1 cellular context compared by ENCODE assay signal in the genomic region with DNA sequence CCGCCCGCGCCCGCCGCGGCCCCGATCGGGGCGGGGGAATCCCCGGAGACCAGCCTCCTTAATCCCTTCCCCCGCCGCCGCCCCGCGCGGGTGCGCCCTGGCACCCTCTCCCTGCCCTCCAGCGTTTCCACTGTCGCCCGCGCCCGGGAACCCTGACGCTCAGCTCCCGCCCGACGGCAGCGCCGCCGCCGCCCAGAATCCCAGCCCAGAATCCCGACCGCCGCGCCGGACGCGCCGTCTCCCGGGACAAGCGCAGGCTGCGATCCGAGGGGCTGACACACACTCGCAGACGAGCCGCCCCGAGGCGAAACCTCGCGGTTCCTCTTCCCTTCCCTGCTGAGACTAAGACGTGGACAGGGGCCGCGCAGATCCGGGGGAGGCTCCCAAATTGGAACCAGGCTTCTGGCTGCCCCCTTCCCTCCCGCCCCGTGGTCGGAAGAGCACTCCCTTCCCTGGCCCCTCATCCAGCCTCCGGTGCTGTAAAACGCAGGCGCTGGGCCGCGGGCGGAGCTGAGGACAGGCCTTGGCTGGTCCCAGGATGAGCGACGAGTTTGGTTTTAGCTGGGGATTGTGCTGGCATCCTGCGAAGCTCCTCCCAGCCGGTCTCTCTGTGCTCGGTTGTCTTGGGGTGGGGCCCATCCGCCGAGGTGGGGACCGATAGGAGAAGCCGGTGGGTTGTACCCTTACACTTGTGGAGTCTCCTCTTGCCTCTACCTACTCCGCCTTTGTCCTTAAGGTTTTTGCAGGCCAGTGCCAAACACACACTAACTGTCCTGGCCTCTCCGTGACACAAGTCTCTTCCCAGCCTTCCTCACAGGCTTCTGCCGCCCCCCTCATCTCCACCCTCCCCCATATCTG.
TF ChIP-seq lines count a peak whose summit lies in the region.

No MANE protein-coding gene starts in this region.

TF ChIP-seq in HEK293, 187 proteins besides CTCF, POLR2A, EP300 and RAD21 (continued from another document and continues in another):
- TF ChIP-seq ZBTB20 (tag by site-specific recombination; IDR thresholded peaks at IDR 0.05) (peak; percentile 95), ZFP37 (tag by site-specific recombination; IDR thresholded peaks at IDR 0.05) (peak; percentile 63), YY1 (tag by site-specific recombination; IDR thresholded peaks at IDR 0.05) (no peak), ZNF530 (tag by site-specific recombination; IDR thresholded peaks at IDR 0.05; ENCODE audit: low read depth) (no peak), ZNF777 (tag by site-specific recombination; IDR thresholded peaks at IDR 0.05; ENCODE audit: borderline replicate concordance) (peak; percentile 72; the same call in 1 of the 2 replicates), ZSCAN30 (tag by site-specific recombination; IDR thresholded peaks at IDR 0.05) (no peak), EGR2 (tag by site-specific recombination; IDR thresholded peaks at IDR 0.05; ENCODE audit: low read depth) (peak; percentile 47), ZNF23 (tag by site-specific recombination; IDR thresholded peaks at IDR 0.05; ENCODE audit: borderline replicate concordance) (no peak), GLIS2 (tag by site-specific recombination; IDR thresholded peaks at IDR 0.05) (peak; percentile 60), ZNF133 (tag by site-specific recombination; IDR thresholded peaks at IDR 0.05) (no peak), BCL11B (tag by site-specific recombination; IDR thresholded peaks at IDR 0.05; ENCODE audit: low read depth) (no peak), ZNF138 (tag by site-specific recombination; IDR thresholded peaks at IDR 0.05; ENCODE audit: borderline replicate concordance) (no peak), ZNF221 (tag by site-specific recombination; IDR thresholded peaks at IDR 0.05; ENCODE audit: borderline replicate concordance) (no peak), ZNF664 (tag by site-specific recombination; IDR thresholded peaks at IDR 0.05) (no peak), ZNF157 (tag by site-specific recombination; IDR thresholded peaks at IDR 0.05) (no peak), ZNF426 (tag by site-specific recombination; IDR thresholded peaks at IDR 0.05) (no peak), KLF8 (tag by site-specific recombination; IDR thresholded peaks at IDR 0.05) (peak; percentile 75), MEIS1 (CRISPR knock-in tag; IDR thresholded peaks at IDR 0.05; ENCODE audit: borderline replicate concordance) (no peak), WT1 (tag by site-specific recombination; IDR thresholded peaks at IDR 0.05) (no peak), ZNF391 (tag by site-specific recombination; IDR thresholded peaks at IDR 0.05; ENCODE audit: borderline replicate concordance, low read depth) (peak; percentile 21; the same call in 1 of the 2 replicates), ZNF677 (tag by site-specific recombination; IDR thresholded peaks at IDR 0.05) (no peak), GLI4 (tag by site-specific recombination; IDR thresholded peaks at IDR 0.05) (no peak), SP7 (tag by site-specific recombination; IDR thresholded peaks at IDR 0.05) (peak; percentile 31; the same call in 1 of the 2 replicates), ZNF10 (tag by site-specific recombination; IDR thresholded peaks at IDR 0.05) (0 out of 2 replicates have a peak, but pooled peaks have one; percentile 4), SCRT1 (tag by site-specific recombination; IDR thresholded peaks at IDR 0.05; ENCODE audit: borderline replicate concordance) (peak; percentile 30; the same call in 1 of the 2 replicates), ZNF610 (tag by site-specific recombination; IDR thresholded peaks at IDR 0.05; ENCODE audit: borderline replicate concordance) (no peak), ZNF596 (tag by site-specific recombination; IDR thresholded peaks at IDR 0.05) (no peak), ZNF785 (tag by site-specific recombination; IDR thresholded peaks at IDR 0.05) (0 out of 2 replicates have a peak, but pooled peaks have one; percentile 9), ZNF350 (tag by site-specific recombination; IDR thresholded peaks at IDR 0.05) (no peak), KLF7 (tag by site-specific recombination; IDR thresholded peaks at IDR 0.05; ENCODE audit: borderline replicate concordance) (0 out of 2 replicates have a peak, but pooled peaks have one; percentile 9), SETDB1 (IDR thresholded peaks at IDR 0.05; ENCODE audit: insufficient read length, low read length) (no peak), ZNF626 (tag by site-specific recombination; IDR thresholded peaks at IDR 0.05) (no peak)
- TF ChIP-seq, protein P1, sequence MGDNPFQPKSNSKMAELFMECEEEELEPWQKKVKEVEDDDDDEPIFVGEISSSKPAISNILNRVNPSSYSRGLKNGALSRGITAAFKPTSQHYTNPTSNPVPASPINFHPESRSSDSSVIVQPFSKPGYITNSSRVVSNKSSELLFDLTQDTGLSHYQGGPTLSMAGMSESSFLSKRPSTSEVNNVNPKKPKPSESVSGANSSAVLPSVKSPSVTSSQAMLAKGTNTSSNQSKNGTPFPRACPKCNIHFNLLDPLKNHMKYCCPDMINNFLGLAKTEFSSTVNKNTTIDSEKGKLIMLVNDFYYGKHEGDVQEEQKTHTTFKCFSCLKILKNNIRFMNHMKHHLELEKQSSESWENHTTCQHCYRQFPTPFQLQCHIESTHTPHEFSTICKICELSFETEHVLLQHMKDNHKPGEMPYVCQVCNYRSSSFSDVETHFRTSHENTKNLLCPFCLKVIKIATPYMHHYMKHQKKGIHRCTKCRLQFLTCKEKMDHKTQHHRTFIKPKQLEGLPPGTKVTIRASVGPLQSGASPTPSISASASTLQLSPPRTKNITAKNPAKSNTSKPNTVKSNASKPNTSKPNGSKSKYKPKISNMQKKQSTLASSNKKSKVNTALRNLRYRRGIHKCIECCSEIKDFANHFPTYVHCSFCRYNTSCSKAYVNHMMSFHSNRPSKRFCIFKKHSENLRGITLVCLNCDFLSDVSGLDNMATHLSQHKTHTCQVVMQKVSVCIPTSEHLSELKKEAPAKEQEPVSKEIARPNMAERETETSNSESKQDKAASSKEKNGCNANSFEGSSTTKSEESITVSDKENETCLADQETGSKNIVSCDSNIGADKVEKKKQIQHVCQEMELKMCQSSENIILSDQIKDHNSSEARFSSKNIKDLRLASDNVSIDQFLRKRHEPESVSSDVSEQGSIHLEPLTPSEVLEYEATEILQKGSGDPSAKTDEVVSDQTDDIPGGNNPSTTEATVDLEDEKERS (tag by site-specific recombination; IDR thresholded peaks at IDR 0.05) = no peak
- TF ChIP-seq, protein P2, sequence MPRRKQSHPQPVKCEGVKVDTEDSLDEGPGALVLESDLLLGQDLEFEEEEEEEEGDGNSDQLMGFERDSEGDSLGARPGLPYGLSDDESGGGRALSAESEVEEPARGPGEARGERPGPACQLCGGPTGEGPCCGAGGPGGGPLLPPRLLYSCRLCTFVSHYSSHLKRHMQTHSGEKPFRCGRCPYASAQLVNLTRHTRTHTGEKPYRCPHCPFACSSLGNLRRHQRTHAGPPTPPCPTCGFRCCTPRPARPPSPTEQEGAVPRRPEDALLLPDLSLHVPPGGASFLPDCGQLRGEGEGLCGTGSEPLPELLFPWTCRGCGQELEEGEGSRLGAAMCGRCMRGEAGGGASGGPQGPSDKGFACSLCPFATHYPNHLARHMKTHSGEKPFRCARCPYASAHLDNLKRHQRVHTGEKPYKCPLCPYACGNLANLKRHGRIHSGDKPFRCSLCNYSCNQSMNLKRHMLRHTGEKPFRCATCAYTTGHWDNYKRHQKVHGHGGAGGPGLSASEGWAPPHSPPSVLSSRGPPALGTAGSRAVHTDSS (tag by site-specific recombination; IDR thresholded peaks at IDR 0.05) = no peak
- TF ChIP-seq, protein P3, sequence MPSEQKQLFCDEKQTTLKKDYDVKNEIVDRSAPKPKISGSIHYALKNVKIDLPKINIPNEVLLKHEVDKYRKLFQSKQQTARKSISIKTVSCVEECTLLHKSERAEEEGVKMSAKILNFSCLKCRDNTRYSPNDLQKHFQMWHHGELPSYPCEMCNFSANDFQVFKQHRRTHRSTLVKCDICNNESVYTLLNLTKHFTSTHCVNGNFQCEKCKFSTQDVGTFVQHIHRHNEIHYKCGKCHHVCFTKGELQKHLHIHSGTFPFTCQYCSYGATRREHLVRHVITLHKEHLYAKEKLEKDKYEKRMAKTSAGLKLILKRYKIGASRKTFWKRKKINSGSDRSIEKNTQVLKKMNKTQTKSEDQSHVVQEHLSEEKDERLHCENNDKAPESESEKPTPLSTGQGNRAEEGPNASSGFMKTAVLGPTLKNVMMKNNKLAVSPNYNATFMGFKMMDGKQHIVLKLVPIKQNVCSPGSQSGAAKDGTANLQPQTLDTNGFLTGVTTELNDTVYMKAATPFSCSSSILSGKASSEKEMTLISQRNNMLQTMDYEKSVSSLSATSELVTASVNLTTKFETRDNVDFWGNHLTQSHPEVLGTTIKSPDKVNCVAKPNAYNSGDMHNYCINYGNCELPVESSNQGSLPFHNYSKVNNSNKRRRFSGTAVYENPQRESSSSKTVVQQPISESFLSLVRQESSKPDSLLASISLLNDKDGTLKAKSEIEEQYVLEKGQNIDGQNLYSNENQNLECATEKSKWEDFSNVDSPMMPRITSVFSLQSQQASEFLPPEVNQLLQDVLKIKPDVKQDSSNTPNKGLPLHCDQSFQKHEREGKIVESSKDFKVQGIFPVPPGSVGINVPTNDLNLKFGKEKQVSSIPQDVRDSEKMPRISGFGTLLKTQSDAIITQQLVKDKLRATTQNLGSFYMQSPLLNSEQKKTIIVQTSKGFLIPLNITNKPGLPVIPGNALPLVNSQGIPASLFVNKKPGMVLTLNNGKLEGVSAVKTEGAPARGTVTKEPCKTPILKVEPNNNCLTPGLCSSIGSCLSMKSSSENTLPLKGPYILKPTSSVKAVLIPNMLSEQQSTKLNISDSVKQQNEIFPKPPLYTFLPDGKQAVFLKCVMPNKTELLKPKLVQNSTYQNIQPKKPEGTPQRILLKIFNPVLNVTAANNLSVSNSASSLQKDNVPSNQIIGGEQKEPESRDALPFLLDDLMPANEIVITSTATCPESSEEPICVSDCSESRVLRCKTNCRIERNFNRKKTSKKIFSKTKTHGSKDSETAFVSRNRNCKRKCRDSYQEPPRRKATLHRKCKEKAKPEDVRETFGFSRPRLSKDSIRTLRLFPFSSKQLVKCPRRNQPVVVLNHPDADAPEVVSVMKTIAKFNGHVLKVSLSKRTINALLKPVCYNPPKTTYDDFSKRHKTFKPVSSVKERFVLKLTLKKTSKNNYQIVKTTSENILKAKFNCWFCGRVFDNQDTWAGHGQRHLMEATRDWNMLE (tag by site-specific recombination; conservative IDR thresholded peaks at IDR 0.05; ENCODE audit: low read depth) = no peak
- TF ChIP-seq, protein P4, sequence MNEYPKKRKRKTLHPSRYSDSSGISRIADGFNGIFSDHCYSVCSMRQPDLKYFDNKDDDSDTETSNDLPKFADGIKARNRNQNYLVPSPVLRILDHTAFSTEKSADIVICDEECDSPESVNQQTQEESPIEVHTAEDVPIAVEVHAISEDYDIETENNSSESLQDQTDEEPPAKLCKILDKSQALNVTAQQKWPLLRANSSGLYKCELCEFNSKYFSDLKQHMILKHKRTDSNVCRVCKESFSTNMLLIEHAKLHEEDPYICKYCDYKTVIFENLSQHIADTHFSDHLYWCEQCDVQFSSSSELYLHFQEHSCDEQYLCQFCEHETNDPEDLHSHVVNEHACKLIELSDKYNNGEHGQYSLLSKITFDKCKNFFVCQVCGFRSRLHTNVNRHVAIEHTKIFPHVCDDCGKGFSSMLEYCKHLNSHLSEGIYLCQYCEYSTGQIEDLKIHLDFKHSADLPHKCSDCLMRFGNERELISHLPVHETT (tag by site-specific recombination; IDR thresholded peaks at IDR 0.05) = no peak
- TF ChIP-seq, protein P5, sequence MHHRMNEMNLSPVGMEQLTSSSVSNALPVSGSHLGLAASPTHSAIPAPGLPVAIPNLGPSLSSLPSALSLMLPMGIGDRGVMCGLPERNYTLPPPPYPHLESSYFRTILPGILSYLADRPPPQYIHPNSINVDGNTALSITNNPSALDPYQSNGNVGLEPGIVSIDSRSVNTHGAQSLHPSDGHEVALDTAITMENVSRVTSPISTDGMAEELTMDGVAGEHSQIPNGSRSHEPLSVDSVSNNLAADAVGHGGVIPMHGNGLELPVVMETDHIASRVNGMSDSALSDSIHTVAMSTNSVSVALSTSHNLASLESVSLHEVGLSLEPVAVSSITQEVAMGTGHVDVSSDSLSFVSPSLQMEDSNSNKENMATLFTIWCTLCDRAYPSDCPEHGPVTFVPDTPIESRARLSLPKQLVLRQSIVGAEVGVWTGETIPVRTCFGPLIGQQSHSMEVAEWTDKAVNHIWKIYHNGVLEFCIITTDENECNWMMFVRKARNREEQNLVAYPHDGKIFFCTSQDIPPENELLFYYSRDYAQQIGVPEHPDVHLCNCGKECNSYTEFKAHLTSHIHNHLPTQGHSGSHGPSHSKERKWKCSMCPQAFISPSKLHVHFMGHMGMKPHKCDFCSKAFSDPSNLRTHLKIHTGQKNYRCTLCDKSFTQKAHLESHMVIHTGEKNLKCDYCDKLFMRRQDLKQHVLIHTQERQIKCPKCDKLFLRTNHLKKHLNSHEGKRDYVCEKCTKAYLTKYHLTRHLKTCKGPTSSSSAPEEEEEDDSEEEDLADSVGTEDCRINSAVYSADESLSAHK (tag by site-specific recombination; IDR thresholded peaks at IDR 0.05) = no peak
- TF ChIP-seq, protein P6, sequence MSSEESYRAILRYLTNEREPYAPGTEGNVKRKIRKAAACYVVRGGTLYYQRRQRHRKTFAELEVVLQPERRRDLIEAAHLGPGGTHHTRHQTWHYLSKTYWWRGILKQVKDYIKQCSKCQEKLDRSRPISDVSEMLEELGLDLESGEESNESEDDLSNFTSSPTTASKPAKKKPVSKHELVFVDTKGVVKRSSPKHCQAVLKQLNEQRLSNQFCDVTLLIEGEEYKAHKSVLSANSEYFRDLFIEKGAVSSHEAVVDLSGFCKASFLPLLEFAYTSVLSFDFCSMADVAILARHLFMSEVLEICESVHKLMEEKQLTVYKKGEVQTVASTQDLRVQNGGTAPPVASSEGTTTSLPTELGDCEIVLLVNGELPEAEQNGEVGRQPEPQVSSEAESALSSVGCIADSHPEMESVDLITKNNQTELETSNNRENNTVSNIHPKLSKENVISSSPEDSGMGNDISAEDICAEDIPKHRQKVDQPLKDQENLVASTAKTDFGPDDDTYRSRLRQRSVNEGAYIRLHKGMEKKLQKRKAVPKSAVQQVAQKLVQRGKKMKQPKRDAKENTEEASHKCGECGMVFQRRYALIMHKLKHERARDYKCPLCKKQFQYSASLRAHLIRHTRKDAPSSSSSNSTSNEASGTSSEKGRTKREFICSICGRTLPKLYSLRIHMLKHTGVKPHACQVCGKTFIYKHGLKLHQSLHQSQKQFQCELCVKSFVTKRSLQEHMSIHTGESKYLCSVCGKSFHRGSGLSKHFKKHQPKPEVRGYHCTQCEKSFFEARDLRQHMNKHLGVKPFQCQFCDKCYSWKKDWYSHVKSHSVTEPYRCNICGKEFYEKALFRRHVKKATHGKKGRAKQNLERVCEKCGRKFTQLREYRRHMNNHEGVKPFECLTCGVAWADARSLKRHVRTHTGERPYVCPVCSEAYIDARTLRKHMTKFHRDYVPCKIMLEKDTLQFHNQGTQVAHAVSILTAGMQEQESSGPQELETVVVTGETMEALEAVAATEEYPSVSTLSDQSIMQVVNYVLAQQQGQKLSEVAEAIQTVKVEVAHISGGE (tag by site-specific recombination; conservative IDR thresholded peaks at IDR 0.05; ENCODE audit: low read depth) = peak; percentile 29; the same call in 1 of the 2 replicates
- TF ChIP-seq, protein P7, sequence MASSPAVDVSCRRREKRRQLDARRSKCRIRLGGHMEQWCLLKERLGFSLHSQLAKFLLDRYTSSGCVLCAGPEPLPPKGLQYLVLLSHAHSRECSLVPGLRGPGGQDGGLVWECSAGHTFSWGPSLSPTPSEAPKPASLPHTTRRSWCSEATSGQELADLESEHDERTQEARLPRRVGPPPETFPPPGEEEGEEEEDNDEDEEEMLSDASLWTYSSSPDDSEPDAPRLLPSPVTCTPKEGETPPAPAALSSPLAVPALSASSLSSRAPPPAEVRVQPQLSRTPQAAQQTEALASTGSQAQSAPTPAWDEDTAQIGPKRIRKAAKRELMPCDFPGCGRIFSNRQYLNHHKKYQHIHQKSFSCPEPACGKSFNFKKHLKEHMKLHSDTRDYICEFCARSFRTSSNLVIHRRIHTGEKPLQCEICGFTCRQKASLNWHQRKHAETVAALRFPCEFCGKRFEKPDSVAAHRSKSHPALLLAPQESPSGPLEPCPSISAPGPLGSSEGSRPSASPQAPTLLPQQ (tag by site-specific recombination; IDR thresholded peaks at IDR 0.05) = peak; percentile 99
